ENCODE assay signal across 21 cellular contexts in the genomic region with DNA sequence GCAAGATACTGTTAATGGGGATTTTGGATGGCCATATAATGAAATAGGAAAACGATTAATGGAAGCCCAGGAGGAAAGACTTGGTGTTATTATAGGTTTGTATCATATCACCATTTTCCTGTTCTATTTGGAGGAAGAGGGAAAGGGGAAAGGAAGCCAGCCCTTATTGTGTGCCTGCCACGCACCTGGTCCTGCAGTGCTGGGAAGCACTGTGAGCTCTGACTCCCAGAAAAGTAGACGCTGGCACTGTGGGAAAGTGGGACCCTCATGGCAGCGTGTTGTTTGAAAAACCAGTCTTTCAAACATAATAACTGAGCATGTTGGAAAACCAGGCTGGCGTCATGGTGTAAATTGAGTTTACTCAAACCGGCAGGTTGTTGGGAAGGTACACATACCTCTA. TPM values are rescaled to one million over a fixed set of nuclear protein-coding genes. Genes with fewer than 3 reads are reported as not detected.
A peak's percentile ranks its signal among the peaks of the same experiment; 100 is the strongest.
DNase-seq lines count a peak whose midpoint lies in the region; TF ChIP-seq lines count a peak whose summit lies in the region.
"Had no signal": no experiment of that assay in that cellular context is flagged by ENCODE, and none has a peak within 500 bp of the region (broad histone marks: within the 10 kb centered on the region; RNA-seq: fewer than 3 reads in every experiment).

No MANE protein-coding gene starts in this region.

- H3K36me3 ChIP-seq in HUES48 (ENCODE audit: control insufficient read depth, insufficient read depth, low read length) (peaks cover 5% of the 10 kb centered on the region; the same call in 1 of the 2 replicates), endodermal cell (ENCODE audit: control insufficient read depth, insufficient read depth, low read length) (peaks cover 33% of the 10 kb centered on the region), smooth muscle cell (ENCODE audit: low read depth) (no peaks in the 10 kb centered on the region)

- no peak overlapping the region for H3K4me2 ChIP-seq in smooth muscle cell

- H4K20me1 ChIP-seq in smooth muscle cell (ENCODE audit: low read depth): no peaks in the 10 kb centered on the region

- no peak for TF ChIP-seq CTCF in endodermal cell (conservative IDR thresholded peaks at IDR 0.05)
- no peak for TF ChIP-seq CTCF in smooth muscle cell (IDR thresholded peaks at IDR 0.05; ENCODE audit: borderline replicate concordance, insufficient read depth, poor library complexity, severe bottlenecking)

- H3K9ac ChIP-seq in HUES48 (ENCODE audit: low read depth, low read length): no peak overlapping the region
- H3K9ac ChIP-seq in endodermal cell (ENCODE audit: extremely low read depth, low read length, poor library complexity, severe bottlenecking): no peak overlapping the region
- no peak overlapping the region for H3K9ac ChIP-seq in smooth muscle cell (ENCODE audit: low read depth)

- H3K9me3 Mint-ChIP-seq in endodermal cell: peaks cover 6% of the 10 kb centered on the region
- H3K9me3 Mint-ChIP-seq: CD8-positive, alpha-beta T cell had no signal

- peaks cover 5% of the 10 kb centered on the region for H3F3A ChIP-seq in smooth muscle cell (ENCODE audit: low read depth)

- H3K27me3 ChIP-seq in HUES48 (ENCODE audit: control insufficient read depth, insufficient read depth, low read length) (no peaks in the 10 kb centered on the region), endodermal cell (ENCODE audit: control insufficient read depth, insufficient read depth, low read length, poor library complexity, severe bottlenecking) (no peaks in the 10 kb centered on the region), smooth muscle cell (ENCODE audit: low read depth) (no peaks in the 10 kb centered on the region)

- no peaks in the 10 kb centered on the region for H3K27me3 Mint-ChIP-seq in endodermal cell (ENCODE audit: insufficient read depth)

- peaks cover 19% of the 10 kb centered on the region for H3K4me1 ChIP-seq in HUES48 (ENCODE audit: control insufficient read depth, insufficient read depth, low read length)
- peaks cover 14% of the 10 kb centered on the region for H3K4me1 ChIP-seq in endodermal cell (ENCODE audit: control insufficient read depth, insufficient read depth, low read length)
- H3K4me1 ChIP-seq in smooth muscle cell (ENCODE audit: low read depth): no peaks in the 10 kb centered on the region

- no peak overlapping the region for H3K4me3 ChIP-seq in HUES48 (ENCODE audit: low read depth, low read length)
- peak overlapping the region; percentile 63 for H3K4me3 ChIP-seq in endodermal cell (ENCODE audit: low read length)
- no peak overlapping the region for H3K4me3 ChIP-seq in smooth muscle cell
- H3K4me3 ChIP-seq: SK-N-MC had no signal

- WGBS in endodermal cell (ENCODE audit: insufficient coverage in 1 of 2, insufficient read length in 1 of 2), 2 experiments: 69 to 76% methylated on average over 4 to 6 of the region's 6 CpGs
- 93% methylated on average over 6 of the region's 6 CpGs for WGBS in smooth muscle cell (ENCODE audit: low lambda C conversion rate)

- H3K27ac ChIP-seq in HUES48 (ENCODE audit: low read depth, low read length): peak overlapping the region; percentile 38
- H3K27ac ChIP-seq in endodermal cell (ENCODE audit: low read depth, low read length): no peak overlapping the region
- H3K27ac ChIP-seq in smooth muscle cell (ENCODE audit: low read depth): no peak overlapping the region
- H3K27ac ChIP-seq: RWPE1, SK-N-MC had no signal

- no peak overlapping the region for H2AFZ ChIP-seq in smooth muscle cell (ENCODE audit: low read depth)

- H3K9me3 ChIP-seq in HUES48 (ENCODE audit: control insufficient read depth, insufficient read depth, low read length): no peaks in the 10 kb centered on the region
- peaks cover 14% of the 10 kb centered on the region for H3K9me3 ChIP-seq in endodermal cell (ENCODE audit: control insufficient read depth, low read length)
- H3K9me3 ChIP-seq in smooth muscle cell (replicated peaks; ENCODE audit: low read depth): no peaks in the 10 kb centered on the region

- H3K4me1 Mint-ChIP-seq in endodermal cell: peaks cover 32% of the 10 kb centered on the region
- H3K4me1 Mint-ChIP-seq: IgD-negative memory B cell, T-helper 17 cell had no signal

- H3K4me3 Mint-ChIP-seq in endodermal cell: peak overlapping the region; percentile 16
- H3K4me3 Mint-ChIP-seq: CD8-positive, alpha-beta T cell; IgD-negative memory B cell; T-helper 17 cell had no signal

- peak overlapping the region; percentile 85 for H3K27ac Mint-ChIP-seq in endodermal cell
- H3K27ac Mint-ChIP-seq: CD8-positive, alpha-beta T cell; IgD-negative memory B cell; T-helper 17 cell had no signal

- peak; percentile 27 for DNase-seq in NCI-H2029 (lab: John Stamatoyannopoulos, UW)
- DNase-seq in NCI-H2029 treated with DMSO at 0.1 percent for 48 hours (lab: John Stamatoyannopoulos, UW): no peak
- peak; percentile 90 for DNase-seq in NCI-H69 (lab: John Stamatoyannopoulos, UW)
- DNase-seq in endodermal cell: peak; percentile 39
- no peak for DNase-seq in smooth muscle cell (lab: John Stamatoyannopoulos, UW; ENCODE audit: unreplicated experiment)
- no peak for DNase-seq in COLO829 (ENCODE audit: low spot score)
- no peak for DNase-seq in GDM1 (lab: John Stamatoyannopoulos, UW)
- DNase-seq: AML-193; C1 segment of cervical spinal cord; CD8-positive, alpha-beta T cell; GF-D8; NCI-H1694; NCI-H2171 treated with DMSO at 0.1 percent for 48 hours; NCI-H446 treated with DMSO at 0.1 percent for 48 hours; SHP77 treated with DMSO at 0.1 percent for 48 hours; SW 1271; T-helper 17 cell had no signal

- H3K36me3 Mint-ChIP-seq in endodermal cell (ENCODE audit: low read depth): peaks cover 34% of the 10 kb centered on the region
- H3K36me3 Mint-ChIP-seq: CD8-positive, alpha-beta T cell; IgD-negative memory B cell had no signal

- peaks cover 18% of the 10 kb centered on the region for H3K79me2 ChIP-seq in smooth muscle cell (ENCODE audit: low read depth)

RNA-seq across cellular contexts. Expression of gene CGNL1, which starts 22.0 kb away (rescaled TPM):
- 10 to 100 TPM; 82.6 to 98.0 TPM for total RNA-seq in endodermal cell
- polyA plus RNA-seq in endodermal cell (2013, experiment 1 of 2): 15.1 TPM
- polyA plus RNA-seq in endodermal cell (2013, experiment 2 of 2): 15.8 TPM
- 9.5 and 10.7 TPM in 2 replicates for total RNA-seq in smooth muscle cell
- 4.2 and 6.3 TPM in 2 replicates for polyA plus RNA-seq in smooth muscle cell
- total RNA-seq: CD8-positive, alpha-beta T cell; T-helper 17 cell had no signal

Comparison
In these comparisons a context has a peak if more than half of its experiments do, and no peak if none do; other contexts are left out.
1. DNase-seq: peak in NCI-H2029 (single experiment), NCI-H69 (single experiment) and endodermal cell (single experiment); none in NCI-H2029 treated with DMSO at 0.1 percent for 48 hours (single experiment), smooth muscle cell (single experiment), COLO829 (single experiment) and GDM1 (single experiment).